ENCODE assay signal across 15 cellular contexts in genomic region chr3:114606336-114606735, GRCh38.
"Had no signal": no experiment of that assay in that cellular context is flagged by ENCODE, and none has a peak within 500 bp of the region (broad histone marks: within the 10 kb centered on the region; RNA-seq: fewer than 3 reads in every experiment).

No MANE protein-coding gene starts in this region.

- H3K36me3 ChIP-seq: breast epithelium, pancreas, spleen, tibial nerve had no signal

- H3K4me1 ChIP-seq: breast epithelium, pancreas, spleen had no signal

- DNase-seq: activated CD4-positive, alpha-beta memory T cell treated with anti-CD3 and anti-CD28 coated beads for 36 hours; activated gamma-delta T cell; activated T-cell treated with anti-CD3 and anti-CD28 coated beads, Interleukin-2, amount 50 U/mL, for 4 hours; amygdala; effector CD8-positive, alpha-beta T cell; hypothalamus; pancreas; right cardiac atrium; spleen; stimulated activated CD4-positive, alpha-beta T cell treated with anti-CD3 and anti-CD28 coated beads, Interleukin-1b, Interleukin-23, amount 100 ng/mL, for 48 hours; T-helper 9 cell had no signal

- H3K4me3 ChIP-seq: breast epithelium, pancreas, spleen, tibial nerve had no signal

- H3K27me3 ChIP-seq: breast epithelium, pancreas, spleen, tibial nerve had no signal

- H3K9me3 ChIP-seq: breast epithelium, pancreas, spleen, tibial nerve had no signal

- ATAC-seq: activated T-cell treated with anti-CD3 and anti-CD28 coated beads, Interleukin-2, amount 50 U/mL, for 4 hours; pancreas; stimulated activated memory B cell treated with anti-CD40 and anti-IgM and Interleukin-4, amounts not matched to agents 10 μg/mL and 1 μg/mL and 100 μg/mL, for 72 hours had no signal

- FAIRE-seq: colon, pancreas had no signal

- H3K27ac ChIP-seq: breast epithelium, pancreas, spleen had no signal
